Comparison of ENCODE assay signal across 9 cellular contexts in genomic region chr10:93916257-93917063, GRCh38. TPM values are rescaled to one million over a fixed set of nuclear protein-coding genes. Genes with fewer than 3 reads are reported as not detected.
DNase-seq lines count a peak whose midpoint lies in the region; ATAC-seq, FAIRE-seq and TF ChIP-seq lines count a peak whose summit lies in the region.
"Had no signal": no experiment of that assay in that cellular context is flagged by ENCODE, and none has a peak within 500 bp of the region (broad histone marks: within the 10 kb centered on the region; RNA-seq: fewer than 3 reads in every experiment).

No MANE protein-coding gene starts in this region.

- no peaks in the 10 kb centered on the region for H3K4me1 ChIP-seq in DOHH2 (ENCODE audit: control insufficient read depth, low read length)
- H3K4me1 ChIP-seq in GM12878 (ENCODE audit: control insufficient read depth, insufficient read depth, low read length) = no peaks in the 10 kb centered on the region
- H3K4me1 ChIP-seq in HepG2 (ENCODE audit: insufficient read depth, low read length) = peaks cover 10% of the 10 kb centered on the region; the same call in 1 of the 2 replicates

- ATAC-seq in GM12878 (peak; percentile 41; the same call in 2 of the 3 replicates), HepG2 (peak; percentile 77)
- ATAC-seq in stimulated activated naive CD8-positive, alpha-beta T cell treated with anti-CD3 and anti-CD28 coated beads, Interleukin-15, amount 100 ng/mL, for 72 hours = no peak

- POLR2A ChIA-PET in GM12878 (lab: Charles Lee) (interaction anchor here (0.5 to 0.6 kb wide), 3 partner anchors 227 to 435 kb away, joined by 3 read pairs; no protein-coding TSS in a partner anchor), HepG2 (lab: Yijun Ruan, JAX) (no interaction called here)

- no peaks in the 10 kb centered on the region for H3K36me3 ChIP-seq in DOHH2 (ENCODE audit: control insufficient read depth, low read length)
- no peaks in the 10 kb centered on the region; a peak in 2 of 4 replicates for H3K36me3 ChIP-seq in GM12878 (ENCODE audit: control insufficient read depth in 2 of 2, insufficient read depth in 2 of 2, low read length in 1 of 2)
- H3K36me3 ChIP-seq in HepG2 (replicated peaks in 1 of 2; ENCODE audit: control insufficient read depth in 1 of 2, insufficient read depth in 2 of 2, low read length in 2 of 2) = no peaks in the 10 kb centered on the region

- CTCF ChIA-PET in GM12878 (lab: Yijun Ruan, JAX) (interaction anchor here (0.7 to 3.1 kb wide), 14 partner anchors 8 to 528 kb away, joined by 3 to 36 read pairs (median 5); no protein-coding TSS in a partner anchor), HepG2 (lab: Yijun Ruan, JAX; ENCODE audit: low intra/inter-chr PET ratio, low total read pairs) (interaction anchor here (0.8 to 2.1 kb wide), 3 partner anchors 310 to 404 kb away, joined by 3 to 15 read pairs (median 3); no protein-coding TSS in a partner anchor)
- CTCF ChIA-PET in activated naive CD4-positive, alpha-beta T cell treated with anti-CD3 and anti-CD28 coated beads for 36 hours (lab: Charles Lee) = interaction anchor here (0.8 to 3.1 kb wide), 6 partner anchors 9 to 404 kb away, joined by 4 to 18 read pairs (median 8); no protein-coding TSS in a partner anchor

- no peak overlapping the region for H3K9ac ChIP-seq in GM12878 (ENCODE audit: control insufficient read depth, insufficient read depth, low read length)
- no peak overlapping the region for H3K9ac ChIP-seq in HepG2 (ENCODE audit: insufficient read depth, low read depth, low read length)

- H3K4me2 ChIP-seq in DOHH2 (ENCODE audit: low read length) = no peak overlapping the region
- no peak overlapping the region for H3K4me2 ChIP-seq in GM12878 (ENCODE audit: control insufficient read depth, insufficient read depth)
- H3K4me2 ChIP-seq in HepG2 (ENCODE audit: low read depth, low read length) = peak overlapping the region; percentile 60

- H2AFZ ChIP-seq in GM12878 (ENCODE audit: control insufficient read depth, low read depth, low read length) (no peak overlapping the region), HepG2 (ENCODE audit: low read length) (no peak overlapping the region)

- H3K27ac ChIP-seq in DOHH2 (ENCODE audit: low read depth, low read length) (no peak overlapping the region), GM12878 (ENCODE audit: control insufficient read depth, insufficient read depth) (no peak overlapping the region), HepG2 (ENCODE audit: extremely low read length, insufficient read depth, low read length) (no peak overlapping the region)

- TF ChIP-seq RAD21 in GM12878 (IDR thresholded peaks at IDR 0.05; ENCODE audit: insufficient read depth, low read depth, low read length) = peak; percentile 46
- no peak for TF ChIP-seq RAD21 in HepG2 (CRISPR knock-in tag; IDR thresholded peaks at IDR 0.05)

- no peaks in the 10 kb centered on the region for H3K4me1 Mint-ChIP-seq in stimulated activated naive CD8-positive, alpha-beta T cell treated with anti-CD3 and anti-CD28 coated beads, Interleukin-15, amount 100 ng/mL, for 72 hours
- no peaks in the 10 kb centered on the region for H3K4me1 Mint-ChIP-seq in activated naive CD4-positive, alpha-beta T cell treated with anti-CD3 and anti-CD28 coated beads for 36 hours (ENCODE audit: low read depth)
- H3K4me1 Mint-ChIP-seq: memory B cell had no signal

- DNase-seq in M059J (ENCODE audit: low read depth) (peak; percentile 58), GM12878 (ENCODE audit: low read depth, low spot score) (no peak), HepG2 (ENCODE audit: low spot score) (peak; percentile 34), activated T-cell treated with anti-CD3 and anti-CD28 coated beads for 4 hours (no peak), foreskin melanocyte (no peak)
- DNase-seq in stimulated activated naive CD8-positive, alpha-beta T cell treated with anti-CD3 and anti-CD28 coated beads, Interleukin-15, amount 100 ng/mL, for 72 hours = no peak
- DNase-seq in activated naive CD4-positive, alpha-beta T cell treated with anti-CD3 and anti-CD28 coated beads for 36 hours = no peak

- H3F3A ChIP-seq in DOHH2 (ENCODE audit: control insufficient read depth, insufficient read depth) = no peaks in the 10 kb centered on the region

- H3K9me2 ChIP-seq in DOHH2 (replicated peaks; ENCODE audit: control insufficient read depth, low read length) = no peaks in the 10 kb centered on the region

- no peak for TF ChIP-seq EP300 in GM12878 (IDR thresholded peaks at IDR 0.05; ENCODE audit: borderline replicate concordance in 1 of 2, control insufficient read depth in 1 of 2, low read depth in 2 of 2, low read length in 2 of 2)
- TF ChIP-seq EP300 in HepG2 (IDR thresholded peaks at IDR 0.05; ENCODE audit: low read depth in 2 of 2, low read length in 2 of 2) = no peak
- TF ChIP-seq EP300 in HepG2 (CRISPR knock-in tag; IDR thresholded peaks at IDR 0.05; ENCODE audit: borderline replicate concordance) = no peak

- no peaks in the 10 kb centered on the region for H3K9me3 Mint-ChIP-seq in stimulated activated naive CD8-positive, alpha-beta T cell treated with anti-CD3 and anti-CD28 coated beads, Interleukin-15, amount 100 ng/mL, for 72 hours
- H3K9me3 Mint-ChIP-seq in activated naive CD4-positive, alpha-beta T cell treated with anti-CD3 and anti-CD28 coated beads for 36 hours = no peaks in the 10 kb centered on the region
- H3K9me3 Mint-ChIP-seq: memory B cell had no signal

- TF ChIP-seq POLR2A in GM12878 (IDR thresholded peaks at IDR 0.05; ENCODE audit: low read depth, low read length) (no peak), HepG2 (IDR thresholded peaks at IDR 0.05; ENCODE audit: insufficient read depth in 1 of 2, low read depth in 2 of 2, low read length in 2 of 2) (no peak)

- TF ChIP-seq CTCF in DOHH2 (IDR thresholded peaks at IDR 0.05; ENCODE audit: low read depth, low read length, poor library complexity, severe bottlenecking) = peak; percentile 48
- peak; percentile 33 to 41 (median 41); a peak in 5 of 6 replicates for TF ChIP-seq CTCF in GM12878 (IDR thresholded peaks at IDR 0.05 in 2 of 3, conservative IDR thresholded peaks at IDR 0.05 in 1 of 3; ENCODE audit: control insufficient read depth in 2 of 3, extremely low read depth in 1 of 3, insufficient read depth in 1 of 3, low read depth in 3 of 3, low read length in 3 of 3)
- peak; percentile 68 for TF ChIP-seq CTCF in HepG2 (CRISPR knock-in tag; IDR thresholded peaks at IDR 0.05)

- WGBS in GM12878 (ENCODE audit: insufficient coverage, insufficient replicate concordance, low lambda C conversion rate, missing lambda C conversion rate) = 93% methylated on average over 8 of the region's 8 CpGs
- 42% methylated on average over 8 of the region's 8 CpGs for WGBS in HepG2 (ENCODE audit: low lambda C conversion rate)

- H3K27me3 ChIP-seq in DOHH2 (ENCODE audit: control insufficient read depth, low read length) (no peaks in the 10 kb centered on the region), GM12878 (replicated peaks in 1 of 2; ENCODE audit: control insufficient read depth in 2 of 2, insufficient read depth in 2 of 2, low read length in 1 of 2) (no peaks in the 10 kb centered on the region), HepG2 (ENCODE audit: control insufficient read depth in 1 of 2, insufficient read depth in 2 of 2, low read length in 2 of 2) (no peaks in the 10 kb centered on the region; a peak in 1 of 5 replicates)

- intact Hi-C loops in GM12878 (cut with micrococcal nuclease; ENCODE audit: unreplicated experiment) (loop anchor here (2.0 to 5.0 kb wide), 2 partner anchors 404 to 526 kb away; no protein-coding TSS in a partner anchor), HepG2 (cut with micrococcal nuclease; ENCODE audit: unreplicated experiment) (loop anchor here (1.0 kb wide), 2 partner anchors 399 to 404 kb away; no protein-coding TSS in a partner anchor)
- intact Hi-C loops in activated naive CD4-positive, alpha-beta T cell treated with anti-CD3 and anti-CD28 coated beads for 36 hours (cut with micrococcal nuclease) = loop anchor here (1.0 to 2.0 kb wide), 2 partner anchors 404 to 528 kb away; no protein-coding TSS in a partner anchor

- no peak overlapping the region for H3K4me3 ChIP-seq in DOHH2 (ENCODE audit: low read length)
- no peak overlapping the region for H3K4me3 ChIP-seq in GM12878
- peak overlapping the region in 2 of 3 experiments; percentile 9 to 42; a peak in 2 of 6 replicates for H3K4me3 ChIP-seq in HepG2 (replicated peaks in 1 of 3; ENCODE audit: insufficient read depth in 1 of 3, low read depth in 2 of 3, low read length in 3 of 3)

- H3K79me2 ChIP-seq in DOHH2 (ENCODE audit: control insufficient read depth, low read length) (no peaks in the 10 kb centered on the region), GM12878 (ENCODE audit: control insufficient read depth, insufficient read depth, low read length) (no peaks in the 10 kb centered on the region), HepG2 (ENCODE audit: insufficient read depth, low read length) (no peaks in the 10 kb centered on the region)

- in situ Hi-C loops in GM12878 (cut with MboI) = loop anchor here (10.0 kb wide), 1 partner anchor 398 kb away; no protein-coding TSS in a partner anchor
- in situ Hi-C loops in HepG2 (cut with HindIII; ENCODE audit: extremely low pct_ligation_motif_present, low pct_unique_long_range_greater_than_20kb) = loop anchor here (5.0 to 25.0 kb wide), 2 partner anchors 401 to 521 kb away; no protein-coding TSS in a partner anchor

- H3K9me3 ChIP-seq in DOHH2 (ENCODE audit: control insufficient read depth, insufficient read depth, low read length) (no peaks in the 10 kb centered on the region), GM12878 (replicated peaks; ENCODE audit: control insufficient read depth, insufficient read depth, low read length) (no peaks in the 10 kb centered on the region), HepG2 (ENCODE audit: low read length) (no peaks in the 10 kb centered on the region)

- RAD21 ChIA-PET in GM12878 (lab: Charles Lee; ENCODE audit: unreplicated experiment) = interaction anchor here (0.8 to 1.6 kb wide), 5 partner anchors 9 to 528 kb away, joined by 3 to 13 read pairs (median 3); no protein-coding TSS in a partner anchor

- SMC1A ChIA-PET in GM12878 (lab: Charles Lee; ENCODE audit: uncharacterized antibody, unreplicated experiment) = interaction anchor here (1.0 to 1.7 kb wide), 5 partner anchors 10 to 527 kb away, joined by 3 to 12 read pairs (median 4); partner anchors contain the start of gene FRA10AC1

- no peak overlapping the region for H3K4me3 Mint-ChIP-seq in stimulated activated naive CD8-positive, alpha-beta T cell treated with anti-CD3 and anti-CD28 coated beads, Interleukin-15, amount 100 ng/mL, for 72 hours
- H3K4me3 Mint-ChIP-seq in activated naive CD4-positive, alpha-beta T cell treated with anti-CD3 and anti-CD28 coated beads for 36 hours = no peak overlapping the region
- H3K4me3 Mint-ChIP-seq: memory B cell had no signal

- H3K27me3 Mint-ChIP-seq in stimulated activated naive CD8-positive, alpha-beta T cell treated with anti-CD3 and anti-CD28 coated beads, Interleukin-15, amount 100 ng/mL, for 72 hours = no peaks in the 10 kb centered on the region
- no peaks in the 10 kb centered on the region for H3K27me3 Mint-ChIP-seq in activated naive CD4-positive, alpha-beta T cell treated with anti-CD3 and anti-CD28 coated beads for 36 hours (ENCODE audit: low read depth)
- H3K27me3 Mint-ChIP-seq: memory B cell had no signal

- FAIRE-seq in GM12878 (lab: Jason Lieb, UNC) (peak; percentile 88), HepG2 (lab: Jason Lieb, UNC) (peak; percentile 87)

- BruUV-seq in GM12878 (replicated peaks; lab: Mats Ljungman, UMichigan) (no TSS peak), HepG2 (replicated peaks; lab: Mats Ljungman, UMichigan) (no TSS peak)

- no peak overlapping the region for H3K27ac Mint-ChIP-seq in stimulated activated naive CD8-positive, alpha-beta T cell treated with anti-CD3 and anti-CD28 coated beads, Interleukin-15, amount 100 ng/mL, for 72 hours
- no peak overlapping the region for H3K27ac Mint-ChIP-seq in activated naive CD4-positive, alpha-beta T cell treated with anti-CD3 and anti-CD28 coated beads for 36 hours
- H3K27ac Mint-ChIP-seq: memory B cell had no signal

- peaks cover 8% of the 10 kb centered on the region for H3K36me3 Mint-ChIP-seq in activated naive CD4-positive, alpha-beta T cell treated with anti-CD3 and anti-CD28 coated beads for 36 hours (ENCODE audit: low read depth)

- H4K20me1 ChIP-seq in DOHH2 (ENCODE audit: control insufficient read depth, insufficient read depth, low read depth, low read length) (no peaks in the 10 kb centered on the region), GM12878 (ENCODE audit: control insufficient read depth, insufficient read depth) (no peaks in the 10 kb centered on the region), HepG2 (ENCODE audit: insufficient read depth, low read length) (no peaks in the 10 kb centered on the region)

RNA-seq across cellular contexts. Expression of gene SLC35G1, which starts 22.7 kb away (rescaled TPM):
- total RNA-seq in M059J (2014; rRNA removed; shearing (Covaris generic)) = 5.1 and 9.1 TPM in 2 replicates
- total RNA-seq in GM12878 (2013; cell fraction: nucleolus; rRNA removed) = 20.0 and 20.7 TPM in 2 replicates
- total RNA-seq in GM12878 (2014; rRNA removed) (7.1 and 7.2 TPM in 2 replicates), GM12878 (2014; rRNA removed; fragmentation: Illumina TruSeq; extraction: Trizol) (6.3 and 6.6 TPM in 2 replicates), GM12878 (2021) (6.2 and 6.6 TPM in 2 replicates), HepG2 (2016; rRNA removed; fragmentation: Illumina TruSeq; extraction: Trizol) (3.5 and 4.5 TPM in 2 replicates)
- polyA plus RNA-seq in GM12878 (2011; ENCODE audit: low read depth) = 2.3 TPM
- polyA plus RNA-seq in GM12878 (2011; rRNA removed) (8.8 and 10.7 TPM in 2 replicates), GM12878 (2014; fragmentation: Illumina TruSeq; extraction: Trizol) (7.0 and 10.7 TPM in 2 replicates), GM12878 (2014; fragmentation: Nextera tagmentation; extraction: Ambion mirVana) (1 to 10 TPM; 1.7 to 2.7 TPM), GM12878 (2014; rRNA removed) (5.8 and 6.6 TPM in 2 replicates), GM12878 (2016; fragmentation: Nextera tagmentation; extraction: Ambion mirVana) (1 to 10 TPM; 6.8 to 7.4 TPM), HepG2 (2011; rRNA removed) (2.1 and 2.5 TPM in 2 replicates)
- polyA plus RNA-seq in GM12878 (2011; cell fraction: cytosol; rRNA removed) = 4.9 and 5.2 TPM in 2 replicates
- 7.0 and 7.6 TPM in 2 replicates for polyA plus RNA-seq in GM12878 (2011; cell fraction: nucleus; rRNA removed)
- polyA plus RNA-seq in GM12878 (2012) = 2.3 and 2.8 TPM in 2 replicates
- 9.4 and 11.5 TPM in 2 replicates for polyA minus RNA-seq in GM12878 (2011; rRNA and poly(A)+ RNA removed)
- polyA minus RNA-seq in GM12878 (2011; cell fraction: cytosol; rRNA and poly(A)+ RNA removed) = 1.9 and 2.6 TPM in 2 replicates
- polyA minus RNA-seq in GM12878 (2011; cell fraction: nucleus; rRNA and poly(A)+ RNA removed) = 11.1 and 18.6 TPM in 2 replicates
- 0.81 and 1.2 TPM in 2 replicates for total RNA-seq in HepG2 (2016; cell fraction: cytosol; rRNA removed; fragmentation: Illumina TruSeq; extraction: Trizol; ENCODE audit: low read depth)
- 4.2 and 4.8 TPM in 2 replicates for total RNA-seq in HepG2 (2016; cell fraction: insoluble cytoplasmic fraction; rRNA removed; fragmentation: Illumina TruSeq; extraction: Trizol)
- 3.2 and 3.4 TPM in 2 replicates for total RNA-seq in HepG2 (2016; cell fraction: membrane; rRNA removed; fragmentation: Illumina TruSeq; extraction: Trizol)
- 4.7 and 5.3 TPM in 2 replicates for total RNA-seq in HepG2 (2016; cell fraction: nucleus; rRNA removed; fragmentation: Illumina TruSeq; extraction: Trizol)
- 1.0 and 1.3 TPM in 2 replicates for polyA plus RNA-seq in HepG2 (2011; cell fraction: cytosol; rRNA removed)
- 1.2 and 1.4 TPM in 2 replicates for polyA plus RNA-seq in HepG2 (2011; cell fraction: nucleus; rRNA removed)
- polyA plus RNA-seq in HepG2 (2012) = 1.7 and 2.2 TPM in 2 replicates
- 1.3 and 1.4 TPM in 2 replicates for polyA plus RNA-seq in HepG2 (2016; cell fraction: cytosol; fragmentation: Illumina TruSeq; extraction: Trizol; ENCODE audit: low read depth)
- polyA plus RNA-seq in HepG2 (2016; cell fraction: insoluble cytoplasmic fraction; fragmentation: Illumina TruSeq; extraction: Trizol; ENCODE audit: low read depth) = 4.4 and 4.6 TPM in 2 replicates
- 2.9 and 3.0 TPM in 2 replicates for polyA plus RNA-seq in HepG2 (2016; cell fraction: membrane; fragmentation: Illumina TruSeq; extraction: Trizol; ENCODE audit: low read depth)
- polyA plus RNA-seq in HepG2 (2016; cell fraction: nucleus; fragmentation: Illumina TruSeq; extraction: Trizol; ENCODE audit: insufficient read depth, low read depth) = 5.6 and 7.4 TPM in 2 replicates
- polyA minus RNA-seq in HepG2 (2011; rRNA and poly(A)+ RNA removed; ENCODE audit: low replicate concordance) = 2.3 and 11.0 TPM in 2 replicates
- polyA minus RNA-seq in HepG2 (2011; cell fraction: cytosol; rRNA and poly(A)+ RNA removed) = 1.1 and 1.2 TPM in 2 replicates
- 3.1 and 4.0 TPM in 2 replicates for polyA minus RNA-seq in HepG2 (2011; cell fraction: nucleus; rRNA and poly(A)+ RNA removed)
- 1 to 10 TPM; 3.8 to 4.1 TPM for total RNA-seq in activated naive CD4-positive, alpha-beta T cell treated with anti-CD3 and anti-CD28 coated beads for 36 hours

Comparison
In these comparisons a context has a peak if more than half of its experiments do, and no peak if none do; other contexts are left out.
1. H3K4me3 ChIP-seq: peak in HepG2 (2 of 3); none in DOHH2 (single experiment) and GM12878 (single experiment).
2. DNase-seq: peak in M059J (single experiment) and HepG2 (single experiment); none in GM12878 (single experiment), stimulated activated naive CD8-positive, alpha-beta T cell treated with anti-CD3 and anti-CD28 coated beads, Interleukin-15, amount 100 ng/mL, for 72 hours (0 of 2), activated T-cell treated with anti-CD3 and anti-CD28 coated beads for 4 hours (single experiment), foreskin melanocyte (single experiment) and activated naive CD4-positive, alpha-beta T cell treated with anti-CD3 and anti-CD28 coated beads for 36 hours (single experiment).
3. Peak in every context shown above with its lines, with median percentiles within 50 percentile points of each other: CTCF ChIP-seq.